In the genomic region with DNA sequence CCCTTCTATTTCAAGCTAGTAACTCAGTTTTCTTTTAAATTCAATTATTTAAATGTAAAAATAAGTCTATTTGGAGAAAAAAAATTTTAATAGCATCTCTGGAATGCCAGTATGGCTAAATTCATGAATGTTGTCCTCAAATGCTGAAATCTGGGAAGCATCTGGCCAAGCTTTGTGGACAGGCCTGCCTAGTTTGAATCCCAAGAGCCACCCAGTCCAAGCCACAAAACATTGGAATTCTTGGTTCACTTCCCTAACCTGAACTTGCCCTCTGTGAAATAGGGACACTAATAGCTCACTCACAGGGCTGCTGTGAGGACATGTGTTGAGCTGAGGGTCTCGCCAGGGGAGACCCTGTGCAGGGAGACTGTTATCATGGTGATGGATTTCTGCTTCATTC, we compare ENCODE assay signal across 15 cellular contexts. TPM values are rescaled to one million over a fixed set of nuclear protein-coding genes. Genes with fewer than 3 reads are reported as not detected.
"Had no signal": no experiment of that assay in that cellular context is flagged by ENCODE, and none has a peak within 500 bp of the region (broad histone marks: within the 10 kb centered on the region; RNA-seq: fewer than 3 reads in every experiment).

No MANE protein-coding gene starts in this region.

RNA-seq across cellular contexts. Expression of gene RHD, which starts 37.2 kb away (rescaled TPM):
- total RNA-seq: fibroblast of lung; foreskin keratinocyte; gastroesophageal sphincter; heart left ventricle; hepatocyte; kidney; lower leg skin; mesothelial cell of epicardium; mucosa of descending colon; natural killer cell treated with Interleukin-12 subunit alpha and Interleukin-12 subunit beta and Interleukin-15 and Interleukin-18, amount 100 ng/mL, for 72 hours; omental fat pad; progenitor cell of endocrine pancreas had no signal
- polyA plus RNA-seq: esophagus, fibroblast of lung, foreskin keratinocyte, heart left ventricle, stomach, urinary bladder had no signal
